Comparison of ENCODE assay signal across 23 cellular contexts in the genomic region with DNA sequence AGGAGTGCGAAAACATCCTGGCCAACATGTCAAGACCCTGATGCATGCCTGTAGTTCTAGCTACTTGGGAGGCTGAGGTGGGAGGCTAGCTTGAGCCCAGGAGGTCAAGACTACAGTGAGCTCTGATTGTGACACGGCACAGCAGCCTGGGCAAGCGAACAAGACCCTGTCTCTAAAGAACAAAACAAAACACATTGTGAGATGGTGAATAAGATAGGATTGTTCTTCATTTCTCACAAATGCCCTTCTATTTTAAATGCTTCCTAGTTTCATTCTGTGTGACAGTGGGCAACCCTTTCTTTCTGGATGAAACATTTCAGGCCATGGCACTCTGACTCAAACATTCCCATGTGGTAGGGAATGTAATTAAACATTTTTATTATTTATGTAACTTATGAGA. TPM values are rescaled to one million over a fixed set of nuclear protein-coding genes. Genes with fewer than 3 reads are reported as not detected.
DNase-seq lines count a peak whose midpoint lies in the region; ATAC-seq and TF ChIP-seq lines count a peak whose summit lies in the region.
"Had no signal": no experiment of that assay in that cellular context is flagged by ENCODE, and none has a peak within 500 bp of the region (broad histone marks: within the 10 kb centered on the region; RNA-seq: fewer than 3 reads in every experiment).

No MANE protein-coding gene starts in this region.

- H3K4me1 Mint-ChIP-seq in activated T-cell treated with anti-CD3 and anti-CD28 coated beads, Interleukin-2, amount 50 U/mL, for 24 hours (ENCODE audit: low read depth) = no peaks in the 10 kb centered on the region
- no peaks in the 10 kb centered on the region for H3K4me1 Mint-ChIP-seq in stimulated activated effector memory CD8-positive, alpha-beta T cell treated with anti-CD3 and anti-CD28 coated beads, Interleukin-12 subunit alpha, Interleukin-12 subunit beta, amount 100 ng/mL, for 72 hours
- H3K4me1 Mint-ChIP-seq: CD14-positive monocyte; CD4-positive, alpha-beta memory T cell; GM23338 had no signal

- H3K27me3 ChIP-seq in PC-3 (ENCODE audit: low read length) (no peaks in the 10 kb centered on the region), dorsolateral prefrontal cortex (no peaks in the 10 kb centered on the region), adrenal gland (no peaks in the 10 kb centered on the region)
- H3K27me3 ChIP-seq: BLaER1 had no signal

- no peak overlapping the region for H3K9ac ChIP-seq in PC-3 (ENCODE audit: low read length)
- H3K9ac ChIP-seq: BLaER1 had no signal

- intact Hi-C loops in PC-3 (cut with micrococcal nuclease) = no loop called here
- intact Hi-C loops in dorsolateral prefrontal cortex (cut with DNase I) = no loop called here
- intact Hi-C loops in adrenal gland (cut with DNase I) = no loop called here

- no peak for TF ChIP-seq POLR2A in adrenal gland (IDR thresholded peaks at IDR 0.05)

- TF ChIP-seq CTCF in PC-3 (conservative IDR thresholded peaks at IDR 0.05; ENCODE audit: low read depth, low read length) = no peak
- TF ChIP-seq CTCF in dorsolateral prefrontal cortex (IDR thresholded peaks at IDR 0.05 in 54 of 56, conservative IDR thresholded peaks at IDR 0.05 in 2 of 56; ENCODE audit: low read depth in 1 of 56, partially characterized antibody in 56 of 56) = no peak
- no peak for TF ChIP-seq CTCF in adrenal gland (IDR thresholded peaks at IDR 0.05)

- peak; percentile 61 for ATAC-seq in PC-3
- no peak for ATAC-seq in stimulated activated effector memory CD8-positive, alpha-beta T cell treated with anti-CD3 and anti-CD28 coated beads, Interleukin-12 subunit alpha, Interleukin-12 subunit beta, amount 100 ng/mL, for 72 hours
- no peak for ATAC-seq in HG02623 (IDR thresholded peaks at IDR 0.05; ENCODE audit: unreplicated experiment)
- no peak for ATAC-seq in HG03432 (IDR thresholded peaks at IDR 0.05; ENCODE audit: unreplicated experiment)
- ATAC-seq: GM23338, HCT116 had no signal

- CTCF ChIA-PET in PC-3 (lab: Charles Lee) = interaction anchor here (1.0 kb wide), 1 partner anchor 21 kb away, joined by 3 read pairs; no protein-coding TSS in a partner anchor

- no TSS peak for BruUV-seq in PC-3 (replicated peaks; lab: Mats Ljungman, UMichigan)

- no peak for DNase-seq in activated T-cell treated with anti-CD3 and anti-CD28 coated beads, Interleukin-2, amount 50 U/mL, for 24 hours
- no peak for DNase-seq in activated T-cell treated with anti-CD3 and anti-CD28 coated beads, Interleukin-2, amount 50 U/mL, for 48 hours
- DNase-seq in PC-3 = no peak
- no peak for DNase-seq in dorsolateral prefrontal cortex
- DNase-seq in stimulated activated effector memory CD8-positive, alpha-beta T cell treated with anti-CD3 and anti-CD28 coated beads, Interleukin-12 subunit alpha, Interleukin-12 subunit beta, amount 100 ng/mL, for 72 hours (ENCODE audit: low spot score in 2 of 2) = no peak
- DNase-seq in adrenal gland = no peak
- DNase-seq: 8988T; CD4-positive, alpha-beta memory T cell; DMS153; DMS79; GF-D8; H7; HFFc6 had no signal

- H3K36me3 Mint-ChIP-seq in activated T-cell treated with anti-CD3 and anti-CD28 coated beads, Interleukin-2, amount 50 U/mL, for 24 hours (ENCODE audit: low read depth) = peaks cover 70% of the 10 kb centered on the region
- peaks cover 78% of the 10 kb centered on the region for H3K36me3 Mint-ChIP-seq in stimulated activated effector memory CD8-positive, alpha-beta T cell treated with anti-CD3 and anti-CD28 coated beads, Interleukin-12 subunit alpha, Interleukin-12 subunit beta, amount 100 ng/mL, for 72 hours

- H3K4me1 ChIP-seq in PC-3 (ENCODE audit: insufficient read depth, low read length) = no peaks in the 10 kb centered on the region
- peaks cover 0 to 5% of the 10 kb centered on the region in 2 donors for H3K4me1 ChIP-seq in adrenal gland (replicated peaks in 1 of 2)
- H3K4me1 ChIP-seq: BLaER1 had no signal

- H3K4me3 ChIP-seq in PC-3 (ENCODE audit: low read length) (no peak overlapping the region), dorsolateral prefrontal cortex (no peak overlapping the region), adrenal gland (no peak overlapping the region)
- H3K4me3 ChIP-seq: BLaER1, GM23338 had no signal

- H3K79me2 ChIP-seq in PC-3 (ENCODE audit: low read length) = no peaks in the 10 kb centered on the region

- H3K27me3 Mint-ChIP-seq in activated T-cell treated with anti-CD3 and anti-CD28 coated beads, Interleukin-2, amount 50 U/mL, for 24 hours = no peaks in the 10 kb centered on the region
- H3K27me3 Mint-ChIP-seq: CD4-positive, alpha-beta memory T cell had no signal

- H3K4me2 ChIP-seq in PC-3 (ENCODE audit: low read length) = no peak overlapping the region
- H3K4me2 ChIP-seq: BLaER1, GM23338 had no signal

- no peaks in the 10 kb centered on the region for H3K9me3 Mint-ChIP-seq in activated T-cell treated with anti-CD3 and anti-CD28 coated beads, Interleukin-2, amount 50 U/mL, for 24 hours
- no peaks in the 10 kb centered on the region for H3K9me3 Mint-ChIP-seq in stimulated activated effector memory CD8-positive, alpha-beta T cell treated with anti-CD3 and anti-CD28 coated beads, Interleukin-12 subunit alpha, Interleukin-12 subunit beta, amount 100 ng/mL, for 72 hours
- H3K9me3 Mint-ChIP-seq: CD14-positive monocyte; CD4-positive, alpha-beta memory T cell; GM23338; HFFc6 had no signal

- no peak overlapping the region for H2AFZ ChIP-seq in PC-3 (ENCODE audit: low read length)
- H2AFZ ChIP-seq: GM23338 had no signal

- no peaks in the 10 kb centered on the region for H3F3A ChIP-seq in PC-3 (ENCODE audit: low read length, unreplicated experiment)

- H3K9me2 ChIP-seq in PC-3 (replicated peaks; ENCODE audit: low read length) = no peaks in the 10 kb centered on the region

- H3K27ac Mint-ChIP-seq in activated T-cell treated with anti-CD3 and anti-CD28 coated beads, Interleukin-2, amount 50 U/mL, for 24 hours = peak overlapping the region; percentile 52
- peak overlapping the region; percentile 48 for H3K27ac Mint-ChIP-seq in stimulated activated effector memory CD8-positive, alpha-beta T cell treated with anti-CD3 and anti-CD28 coated beads, Interleukin-12 subunit alpha, Interleukin-12 subunit beta, amount 100 ng/mL, for 72 hours
- H3K27ac Mint-ChIP-seq: CD14-positive monocyte, GM23338, HFFc6 had no signal

- H3K9me3 ChIP-seq in PC-3 (ENCODE audit: low read length) (no peaks in the 10 kb centered on the region), adrenal gland (replicated peaks in 1 of 3) (no peaks in the 10 kb centered on the region)
- H3K9me3 ChIP-seq: BLaER1 had no signal

- peaks cover 50% of the 10 kb centered on the region for H3K36me3 ChIP-seq in PC-3 (ENCODE audit: low read depth, low read length)
- H3K36me3 ChIP-seq in adrenal gland (replicated peaks in 1 of 2) = peaks cover 0 to 41% of the 10 kb centered on the region in 2 donors

- H3K27ac ChIP-seq in PC-3 (ENCODE audit: low read length) (no peak overlapping the region), dorsolateral prefrontal cortex (peak overlapping the region in 35 of 59 donors; percentile 21 to 84 (median 60)), adrenal gland (no peak overlapping the region)
- H3K27ac ChIP-seq: BLaER1, HL-60 had no signal

- POLR2A ChIA-PET in PC-3 (lab: Charles Lee; ENCODE audit: unreplicated experiment) = no interaction called here

- H3K4me3 Mint-ChIP-seq in activated T-cell treated with anti-CD3 and anti-CD28 coated beads, Interleukin-2, amount 50 U/mL, for 24 hours = no peak overlapping the region
- H3K4me3 Mint-ChIP-seq in stimulated activated effector memory CD8-positive, alpha-beta T cell treated with anti-CD3 and anti-CD28 coated beads, Interleukin-12 subunit alpha, Interleukin-12 subunit beta, amount 100 ng/mL, for 72 hours = no peak overlapping the region
- H3K4me3 Mint-ChIP-seq: CD14-positive monocyte; CD4-positive, alpha-beta memory T cell; GM23338; HFFc6 had no signal

- H4K20me1 ChIP-seq in PC-3 (ENCODE audit: low read length) = no peaks in the 10 kb centered on the region
- H4K20me1 ChIP-seq: BLaER1 had no signal

- WGBS in adrenal gland, 4 donors = 92 to 98% (median 96%) methylated on average over 3 of the region's 3 CpGs

RNA-seq across cellular contexts. Expression of gene EFCAB10, which starts 13.5 kb away (rescaled TPM):
- 0.18 TPM in 1 of 2 replicates, not detected in the other for total RNA-seq in PC-3 (2014; rRNA removed)
- total RNA-seq in dorsolateral prefrontal cortex = 1 to 10 TPM in 112 of 120 experiments, under 1 TPM in 7, not detected in 1; 0.68 to 6.1 (median 2.3) TPM
- not detected for total RNA-seq in adrenal gland
- under 1 TPM in 2 of 3 donors, not detected in 1; 0.10 to 0.27 TPM for polyA plus RNA-seq in adrenal gland
- total RNA-seq: A673, HFFc6, HT1080 had no signal
- polyA plus RNA-seq: AG04450; CD14-positive monocyte; CD4-positive, alpha-beta memory T cell had no signal

RNA-seq across cellular contexts. Expression of gene RINT1, which starts 35.8 kb away (rescaled TPM):
- total RNA-seq in PC-3 (2014; rRNA removed) (20.8 TPM in 2 replicates), dorsolateral prefrontal cortex (10 to 100 TPM; 14.1 to 34.8 (median 22.7) TPM), adrenal gland (10 to 100 TPM in 7 of 8 donors, 1 to 10 TPM in 1; 9.8 to 20.2 (median 14.1) TPM)
- 10 to 100 TPM; 16.6 to 25.8 (median 20.1) TPM for polyA plus RNA-seq in adrenal gland

RNA-seq across cellular contexts. Expression of gene PUS7, which starts 45.8 kb away (rescaled TPM):
- total RNA-seq in PC-3 (2014; rRNA removed) (22.0 and 37.2 TPM in 2 replicates), dorsolateral prefrontal cortex (10 to 100 TPM in 114 of 120 experiments, 1 to 10 TPM in 6; 9.3 to 22.2 (median 14.4) TPM), adrenal gland (10 to 100 TPM in 1 of 8 donors, 1 to 10 TPM in 7; 3.0 to 11.0 (median 6.0) TPM)
- polyA plus RNA-seq in adrenal gland = 10 to 100 TPM in 1 of 3 donors, 1 to 10 TPM in 2; 2.6 to 14.4 (median 3.5) TPM

Comparison
In these comparisons a context has a peak if more than half of its experiments do, and no peak if none do; other contexts are left out.
1. H3K27ac ChIP-seq: peak in dorsolateral prefrontal cortex (35 of 59); none in PC-3 (single experiment) and adrenal gland (0 of 5).